ENCODE assay signal across 38 cellular contexts in the genomic region with DNA sequence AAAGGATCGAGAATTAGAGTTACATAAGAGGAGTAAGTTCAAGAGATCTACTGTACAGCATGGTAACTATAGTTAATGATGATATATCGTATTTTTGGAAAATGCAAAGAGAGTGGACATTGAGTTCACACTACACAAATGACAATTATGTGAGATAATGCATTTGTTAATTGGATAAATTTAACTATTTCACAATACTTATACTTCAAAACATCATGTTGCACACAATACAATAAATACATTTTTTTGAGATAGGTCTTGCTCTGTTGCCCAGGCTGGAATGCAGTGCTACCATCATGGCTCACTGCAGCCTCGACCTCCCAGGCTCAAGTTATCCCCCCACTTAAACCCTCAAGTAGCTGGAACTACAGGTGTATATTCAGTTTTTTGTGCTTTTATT. TPM values are rescaled to one million over a fixed set of nuclear protein-coding genes. Genes with fewer than 3 reads are reported as not detected.
"Had no signal": no experiment of that assay in that cellular context is flagged by ENCODE, and none has a peak within 500 bp of the region (broad histone marks: within the 10 kb centered on the region; RNA-seq: fewer than 3 reads in every experiment).

No MANE protein-coding gene starts in this region.

- H3K27ac ChIP-seq: adrenal gland, body of pancreas, brain microvascular endothelial cell, breast epithelium, VCaP had no signal

- DNase-seq: activated B cell treated with CpG ODN at 0.5 μM for 24 hours; activated CD4-positive, alpha-beta memory T cell treated with anti-CD3 and anti-CD28 coated beads for 36 hours; activated CD4-positive, alpha-beta T cell treated with anti-CD3 and anti-CD28 coated beads for 4 hours; activated CD4-positive, alpha-beta T cell treated with anti-CD3 and anti-CD28 coated beads, Interleukin-2, amount 10 ng/mL, durations not matched to agents 24 days and 14 days; activated CD4-positive, alpha-beta T cell treated with anti-CD3 and anti-CD28 coated beads, Interleukin-2, amount 50 U/mL, for 1 hour; activated CD4-positive, alpha-beta T cell treated with anti-CD3 and anti-CD28 coated beads, Interleukin-2, amount 50 U/mL, for 4 hours; activated CD4-positive, CD25-positive, alpha-beta regulatory T cell treated with anti-CD3 and anti-CD28 coated beads, Interleukin-2, amount 50 U/mL, for 72 hours; activated CD8-positive, alpha-beta memory T cell treated with anti-CD3 and anti-CD28 coated beads, Interleukin-2, amount 50 U/mL, for 4 hours; activated CD8-positive, alpha-beta T cell treated with anti-CD3 and anti-CD28 coated beads for 36 hours; activated effector memory CD4-positive, alpha-beta T cell treated with anti-CD3 and anti-CD28 coated beads, Interleukin-2, amount 50 U/mL, for 16 hours; activated gamma-delta T cell treated with Interleukin-2 at 50 U/mL for 16 hours; activated naive CD4-positive, alpha-beta T cell; activated naive CD4-positive, alpha-beta T cell treated with anti-CD3 and anti-CD28 coated beads for 36 hours; activated naive CD4-positive, alpha-beta T cell treated with anti-CD3 and anti-CD28 coated beads, Interleukin-2, amount 50 U/mL, for 16 hours; activated naive CD8-positive, alpha-beta T cell treated with anti-CD3 and anti-CD28 coated beads for 36 hours; activated T-cell treated with anti-CD3 and anti-CD28 coated beads for 4 hours; activated T-cell treated with anti-CD3 and anti-CD28 coated beads, Interleukin-2, amount 50 U/mL, for 1 hour; activated T-cell treated with anti-CD3 and anti-CD28 coated beads, Interleukin-2, amount 50 U/mL, for 4 hours; activated T-cell treated with anti-CD3 and anti-CD28 coated beads, Interleukin-2, amount 50 U/mL, for 72 hours; adrenal gland; amniotic stem cell; aorta; body of pancreas; brain microvascular endothelial cell; central memory CD4-positive, alpha-beta T cell; T-helper 1 cell; T-helper 2 cell; T-helper 9 cell had no signal

- H3K27me3 ChIP-seq: adrenal gland, body of pancreas, brain microvascular endothelial cell, breast epithelium had no signal

- H3K4me3 ChIP-seq: adrenal gland, body of pancreas, breast epithelium had no signal

- FAIRE-seq: astrocyte, TTC549 had no signal

- H3K4me1 ChIP-seq: adrenal gland, body of pancreas, breast epithelium had no signal

- H3K9me3 ChIP-seq: adrenal gland, body of pancreas had no signal

- H3K36me3 ChIP-seq: adrenal gland, brain microvascular endothelial cell, breast epithelium had no signal

- ATAC-seq: activated CD8-positive, alpha-beta T cell treated with anti-CD3 and anti-CD28 coated beads for 36 hours; activated naive CD4-positive, alpha-beta T cell treated with anti-CD3 and anti-CD28 coated beads, Interleukin-2, amount 50 U/mL, for 72 hours; activated T-cell treated with anti-CD3 and anti-CD28 coated beads, Interleukin-2, amount 50 U/mL, for 4 hours; activated T-cell treated with anti-CD3 and anti-CD28 coated beads, Interleukin-2, amount 50 U/mL, for 72 hours; activated T-helper 17 cell treated with anti-CD3 and anti-CD28 coated beads, Interleukin-2, amount 50 U/mL, for 72 hours; body of pancreas had no signal

RNA-seq across cellular contexts. Expression of a gene that starts 8.1 kb away (rescaled TPM):
- total RNA-seq: activated B cell treated with CpG ODN at 0.5 μM for 24 hours; activated CD4-positive, alpha-beta memory T cell treated with anti-CD3 and anti-CD28 coated beads for 36 hours; activated CD4-positive, alpha-beta T cell treated with anti-CD3 and anti-CD28 coated beads, Interleukin-2, amount 10 ng/mL, durations not matched to agents 24 days and 14 days; activated CD8-positive, alpha-beta memory T cell treated with anti-CD3 and anti-CD28 coated beads for 36 hours; activated CD8-positive, alpha-beta T cell treated with anti-CD3 and anti-CD28 coated beads for 36 hours; activated naive CD4-positive, alpha-beta T cell treated with anti-CD3 and anti-CD28 coated beads for 36 hours; activated naive CD4-positive, alpha-beta T cell treated with anti-CD3 and anti-CD28 coated beads, Interleukin-2, amount 50 U/mL, for 72 hours; activated naive CD8-positive, alpha-beta T cell treated with anti-CD3 and anti-CD28 coated beads for 36 hours; activated T-cell treated with anti-CD3 and anti-CD28 coated beads, Interleukin-2, amount 50 U/mL, for 4 hours; activated T-cell treated with anti-CD3 and anti-CD28 coated beads, Interleukin-2, amount 50 U/mL, for 72 hours; activated T-helper 1 cell treated with anti-CD3 and anti-CD28 coated beads, Interleukin-12 subunit alpha, Interleukin-12 subunit beta, Interleukin-2, Interleukin-4 antibody, amounts not matched to agents 30 ng/mL and 10 ng/mL and 1 ng/mL, durations not matched to agents 14 hours and 24 hours and 36 hours; adrenal gland; aorta; astrocyte; body of pancreas; breast epithelium; cardiac septum; cerebellum had no signal
- polyA plus RNA-seq: adrenal gland, aorta had no signal

RNA-seq across cellular contexts. Expression of a gene that starts 17.9 kb away (rescaled TPM):
- total RNA-seq: activated B cell treated with CpG ODN at 0.5 μM for 24 hours; activated CD4-positive, alpha-beta memory T cell treated with anti-CD3 and anti-CD28 coated beads for 36 hours; activated CD4-positive, alpha-beta T cell treated with anti-CD3 and anti-CD28 coated beads, Interleukin-2, amount 10 ng/mL, durations not matched to agents 24 days and 14 days; activated CD8-positive, alpha-beta memory T cell treated with anti-CD3 and anti-CD28 coated beads for 36 hours; activated CD8-positive, alpha-beta T cell treated with anti-CD3 and anti-CD28 coated beads for 36 hours; activated naive CD4-positive, alpha-beta T cell treated with anti-CD3 and anti-CD28 coated beads for 36 hours; activated naive CD4-positive, alpha-beta T cell treated with anti-CD3 and anti-CD28 coated beads, Interleukin-2, amount 50 U/mL, for 72 hours; activated naive CD8-positive, alpha-beta T cell treated with anti-CD3 and anti-CD28 coated beads for 36 hours; activated T-cell treated with anti-CD3 and anti-CD28 coated beads, Interleukin-2, amount 50 U/mL, for 4 hours; activated T-cell treated with anti-CD3 and anti-CD28 coated beads, Interleukin-2, amount 50 U/mL, for 72 hours; activated T-helper 1 cell treated with anti-CD3 and anti-CD28 coated beads, Interleukin-12 subunit alpha, Interleukin-12 subunit beta, Interleukin-2, Interleukin-4 antibody, amounts not matched to agents 30 ng/mL and 10 ng/mL and 1 ng/mL, durations not matched to agents 14 hours and 24 hours and 36 hours; activated T-helper 17 cell treated with anti-CD3 and anti-CD28 coated beads, Interleukin-2, amount 50 U/mL, for 72 hours; adrenal gland; aorta; astrocyte; body of pancreas; breast epithelium; cardiac septum; cerebellum had no signal
- polyA plus RNA-seq: adrenal gland, aorta had no signal
